Comparison of ENCODE assay signal across 1 cellular context in genomic region chr22:47195676-47196492, GRCh38.
TF ChIP-seq lines count a peak whose summit lies in the region.

No MANE protein-coding gene starts in this region.

TF ChIP-seq in GM12878, 131 proteins besides CTCF, POLR2A, EP300 and RAD21 (continued from another document):
- TF ChIP-seq ZBTB33 (IDR thresholded peaks at IDR 0.05) (no peak), ETV6 (conservative IDR thresholded peaks at IDR 0.05 in 1 of 2, IDR thresholded peaks at IDR 0.05 in 1 of 2; ENCODE audit: borderline replicate concordance in 1 of 2, low read depth in 1 of 2) (no peak), RUNX3 (IDR thresholded peaks at IDR 0.05; ENCODE audit: low read length) (no peak), EED (IDR thresholded peaks at IDR 0.05; ENCODE audit: low read depth) (no peak), ELK1 (IDR thresholded peaks at IDR 0.05; ENCODE audit: low read depth, low read length) (no peak), BMI1 (IDR thresholded peaks at IDR 0.05; ENCODE audit: borderline replicate concordance) (no peak), ZNF274 (IDR thresholded peaks at IDR 0.05; ENCODE audit: insufficient read depth, insufficient read length) (no peak), HDAC2 (IDR thresholded peaks at IDR 0.05) (no peak), ZNF687 (IDR thresholded peaks at IDR 0.05) (no peak), MYB (IDR thresholded peaks at IDR 0.05; ENCODE audit: borderline replicate concordance, low read depth, low read length) (no peak), CEBPB (IDR thresholded peaks at IDR 0.05; ENCODE audit: borderline replicate concordance in 1 of 2, low read depth in 2 of 2, low read length in 2 of 2) (no peak), SRF (IDR thresholded peaks at IDR 0.05; ENCODE audit: low read depth in 2 of 2, low read length in 2 of 2) (no peak)
